ENCODE assay signal across 1 cellular context in genomic region chr1:210367561-210367960, GRCh38.
TF ChIP-seq lines count a peak whose summit lies in the region.

No MANE protein-coding gene starts in this region.

TF ChIP-seq in H1, 55 proteins besides CTCF, POLR2A, EP300 and RAD21:
- TF ChIP-seq HDAC2 (IDR thresholded peaks at IDR 0.05; ENCODE audit: borderline replicate concordance in 1 of 2, low read depth in 2 of 2, low read length in 2 of 2) (no peak), SP4 (IDR thresholded peaks at IDR 0.05; ENCODE audit: low read length) (no peak), JUND (IDR thresholded peaks at IDR 0.05; ENCODE audit: low read length) (no peak), YY1 (IDR thresholded peaks at IDR 0.05; ENCODE audit: low read depth, low read length) (no peak), RNF2 (IDR thresholded peaks at IDR 0.05; ENCODE audit: borderline replicate concordance, low read depth, low read length, missing control alignments, poor library complexity, severe bottlenecking) (no peak), KDM1A (IDR thresholded peaks at IDR 0.05; ENCODE audit: borderline replicate concordance, low read length) (no peak), CHD7 (IDR thresholded peaks at IDR 0.05; ENCODE audit: insufficient replicate concordance, low read length) (no peak), TAF1 (IDR thresholded peaks at IDR 0.05; ENCODE audit: low read depth, low read length) (no peak), CBX8 (IDR thresholded peaks at IDR 0.05; ENCODE audit: borderline replicate concordance, low read depth, low read length) (no peak)
